In genomic region chr5:6181147-6181729, GRCh38 we compare ENCODE assay signal across 13 cellular contexts.
"Had no signal": no experiment of that assay in that cellular context is flagged by ENCODE, and none has a peak within 500 bp of the region (broad histone marks: within the 10 kb centered on the region; RNA-seq: fewer than 3 reads in every experiment).

No MANE protein-coding gene starts in this region.

- H3K4me3 ChIP-seq: colonic mucosa, heart right ventricle, right atrium auricular region, skin epidermis, uterus had no signal

- H3K36me3 ChIP-seq: colonic mucosa, heart right ventricle, right atrium auricular region, uterus had no signal

- H3K4me1 ChIP-seq: colonic mucosa, heart right ventricle, right atrium auricular region, uterus had no signal

- H3K9me3 ChIP-seq: colonic mucosa, heart right ventricle, right atrium auricular region, uterus had no signal

- DNase-seq: activated CD4-positive, alpha-beta T cell treated with anti-CD3 and anti-CD28 coated beads, Interleukin-2, amount 10 ng/mL, durations not matched to agents 7 days and 5 days; activated CD4-positive, CD25-positive, alpha-beta regulatory T cell; activated CD8-positive, alpha-beta memory T cell treated with anti-CD3 and anti-CD28 coated beads for 24 hours; activated naive CD4-positive, alpha-beta T cell treated with Interleukin-2 at 50 U/mL for 16 hours; activated naive CD8-positive, alpha-beta T cell treated with anti-CD3 and anti-CD28 coated beads, Interleukin-2, amount 50 U/mL, for 24 hours; colonic mucosa; heart right ventricle; kidney glomerular epithelial cell; posterior cingulate gyrus; stimulated activated CD4-positive, alpha-beta T cell treated with anti-CD3 and anti-CD28 coated beads, Interleukin-4, amount 100 ng/mL, for 4 hours; uterus had no signal

- H3K27ac ChIP-seq: colonic mucosa, heart right ventricle, right atrium auricular region, skin epidermis, uterus had no signal

- ATAC-seq: activated naive CD8-positive, alpha-beta T cell treated with anti-CD3 and anti-CD28 coated beads, Interleukin-2, amount 50 U/mL, for 24 hours; heart right ventricle had no signal

- H3K27me3 ChIP-seq: colonic mucosa, right atrium auricular region, uterus had no signal
